In genomic region chr7:124033093-124033806, GRCh38 we compare ENCODE assay signal across 10 cellular contexts. TPM values are rescaled to one million over a fixed set of nuclear protein-coding genes. Genes with fewer than 3 reads are reported as not detected.
DNase-seq lines count a peak whose midpoint lies in the region; ATAC-seq lines count a peak whose summit lies in the region.
"Had no signal": no experiment of that assay in that cellular context is flagged by ENCODE, and none has a peak within 500 bp of the region (broad histone marks: within the 10 kb centered on the region; RNA-seq: fewer than 3 reads in every experiment).

No MANE protein-coding gene starts in this region.

- intact Hi-C loops in activated CD4-positive, alpha-beta T cell treated with anti-CD3 and anti-CD28 coated beads for 36 hours (cut with DNase I, micrococcal nuclease) = no loop called here
- intact Hi-C loops in cardiac septum (cut with DNase I) = no loop called here
- intact Hi-C loops in posterior vena cava (cut with DNase I) = no loop called here

- ATAC-seq in activated CD4-positive, alpha-beta T cell treated with anti-CD3 and anti-CD28 coated beads for 36 hours = peak; percentile 23
- ATAC-seq in T-cell (replicated peaks in 1 of 4) (peak in 2 of 4 experiments; percentile 20 to 31), GM21526 (IDR thresholded peaks at IDR 0.05; ENCODE audit: low FRiP score, unreplicated experiment) (no peak), HG02981 (IDR thresholded peaks at IDR 0.05; ENCODE audit: unreplicated experiment) (no peak)

- H3K4me3 Mint-ChIP-seq in activated CD4-positive, alpha-beta T cell treated with anti-CD3 and anti-CD28 coated beads for 36 hours = no peak overlapping the region
- peak overlapping the region in 2 of 3 donors; percentile 13 to 46 for H3K4me3 Mint-ChIP-seq in T-cell

- POLR2A ChIA-PET in activated CD4-positive, alpha-beta T cell treated with anti-CD3 and anti-CD28 coated beads for 36 hours (lab: Charles Lee) = no interaction called here
- POLR2A ChIA-PET in T-cell (lab: Charles Lee) = no interaction called here

- peaks cover 5% of the 10 kb centered on the region for H3K4me1 Mint-ChIP-seq in activated CD4-positive, alpha-beta T cell treated with anti-CD3 and anti-CD28 coated beads for 36 hours
- H3K4me1 Mint-ChIP-seq in T-cell = peaks cover 6 to 14% (median 13%) of the 10 kb centered on the region in 3 donors

- peak; percentile 5 for DNase-seq in activated CD4-positive, alpha-beta T cell treated with anti-CD3 and anti-CD28 coated beads for 36 hours
- no peak for DNase-seq in activated CD4-positive, alpha-beta T cell treated with anti-CD3 and anti-CD28 coated beads, Interleukin-2, amount 50 U/mL, for 48 hours
- no peak for DNase-seq in T-cell
- peak; percentile 71 for DNase-seq in cardiac septum (ENCODE audit: low spot score)
- DNase-seq in posterior vena cava (ENCODE audit: low spot score) = peak; percentile 79
- no peak for DNase-seq in GF-D8 (lab: John Stamatoyannopoulos, UW)
- DNase-seq: DND-41 had no signal

- peaks cover 56% of the 10 kb centered on the region for H3K27me3 Mint-ChIP-seq in activated CD4-positive, alpha-beta T cell treated with anti-CD3 and anti-CD28 coated beads for 36 hours
- H3K27me3 Mint-ChIP-seq in T-cell = peaks cover 44 to 54% of the 10 kb centered on the region in 2 donors

- no peak overlapping the region for H3K27ac Mint-ChIP-seq in activated CD4-positive, alpha-beta T cell treated with anti-CD3 and anti-CD28 coated beads for 36 hours
- H3K27ac Mint-ChIP-seq in T-cell = no peak overlapping the region

- no peaks in the 10 kb centered on the region for H3K9me3 Mint-ChIP-seq in activated CD4-positive, alpha-beta T cell treated with anti-CD3 and anti-CD28 coated beads for 36 hours (ENCODE audit: low read depth)
- H3K9me3 Mint-ChIP-seq in T-cell = peaks cover 0 to 2% (median 0%) of the 10 kb centered on the region in 3 donors

- CTCF ChIA-PET in activated CD4-positive, alpha-beta T cell treated with anti-CD3 and anti-CD28 coated beads for 36 hours (lab: Charles Lee) = no interaction called here
- CTCF ChIA-PET in T-cell (lab: Charles Lee) = no interaction called here

- no peaks in the 10 kb centered on the region for H3K36me3 Mint-ChIP-seq in activated CD4-positive, alpha-beta T cell treated with anti-CD3 and anti-CD28 coated beads for 36 hours (ENCODE audit: low read depth)
- H3K36me3 Mint-ChIP-seq in T-cell = no peaks in the 10 kb centered on the region

RNA-seq across cellular contexts. Expression of gene TMEM229A, which starts 0.4 kb away (rescaled TPM):
- not detected for total RNA-seq in activated CD4-positive, alpha-beta T cell treated with anti-CD3 and anti-CD28 coated beads for 36 hours
- total RNA-seq in T-cell = not detected
- total RNA-seq in cardiac septum = 0.24 TPM
- total RNA-seq in posterior vena cava = under 1 TPM in 1 of 2 donors, not detected in 1; 0.10 TPM
- total RNA-seq: renal cortical epithelial cell had no signal

Comparison
In these comparisons a context has a peak if more than half of its experiments do, and no peak if none do; other contexts are left out.
1. DNase-seq: peak in activated CD4-positive, alpha-beta T cell treated with anti-CD3 and anti-CD28 coated beads for 36 hours (single experiment), cardiac septum (single experiment) and posterior vena cava (single experiment); none in activated CD4-positive, alpha-beta T cell treated with anti-CD3 and anti-CD28 coated beads, Interleukin-2, amount 50 U/mL, for 48 hours (0 of 2), T-cell (0 of 34) and GF-D8 (single experiment).